ENCODE assay signal across 19 cellular contexts in the genomic region with DNA sequence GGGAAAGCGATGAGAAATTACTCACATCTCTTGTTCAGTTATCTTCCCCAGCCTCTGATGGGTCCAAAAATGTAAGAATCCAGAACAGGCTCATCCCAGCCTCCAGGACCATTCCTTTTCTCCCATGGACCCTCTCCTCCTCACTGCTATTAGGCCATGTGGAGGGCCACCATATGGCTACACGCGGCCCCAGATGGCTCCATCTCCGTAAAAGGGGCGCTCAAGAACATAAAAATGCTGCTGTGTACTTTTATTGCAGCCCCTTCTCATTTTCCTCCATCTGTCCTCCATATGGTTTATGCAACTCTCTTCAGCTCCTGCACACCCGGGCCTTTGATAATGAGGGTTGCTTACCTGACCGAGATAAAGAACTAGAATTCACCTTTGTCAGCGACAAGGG.
"Had no signal": no experiment of that assay in that cellular context is flagged by ENCODE, and none has a peak within 500 bp of the region (broad histone marks: within the 10 kb centered on the region; RNA-seq: fewer than 3 reads in every experiment).

No MANE protein-coding gene starts in this region.

- ATAC-seq: activated T-cell treated with anti-CD3 and anti-CD28 coated beads, Interleukin-2, amount 50 U/mL, for 72 hours; effector memory CD8-positive, alpha-beta T cell; natural killer cell; pancreas; stimulated activated effector memory CD8-positive, alpha-beta T cell treated with anti-CD3 and anti-CD28 coated beads, Interleukin-12 subunit alpha, Interleukin-12 subunit beta, amount 100 ng/mL, for 72 hours had no signal

- H3K27ac ChIP-seq: ascending aorta, lower lobe of right lung, neutrophil, sigmoid colon, stomach, thoracic aorta had no signal

- DNase-seq: activated CD4-positive, alpha-beta T cell treated with anti-CD3 and anti-CD28 coated beads for 1 hour; activated CD4-positive, alpha-beta T cell treated with anti-CD3 and anti-CD28 coated beads, Interleukin-2, amount 50 U/mL, for 4 hours; activated effector memory CD4-positive, alpha-beta T cell treated with anti-CD3 and anti-CD28 coated beads, Interleukin-2, amount 50 U/mL, for 16 hours; activated naive CD4-positive, alpha-beta T cell treated with anti-CD3 and anti-CD28 coated beads, Interleukin-2, amount 50 U/mL, for 16 hours; activated T-cell treated with anti-CD3 and anti-CD28 coated beads, Interleukin-2, amount 50 U/mL, for 72 hours; dermis blood vessel endothelial cell; effector memory CD8-positive, alpha-beta T cell; foreskin fibroblast; hippocampal formation; lower lobe of right lung; natural killer cell; pancreas; sigmoid colon; stimulated activated CD4-positive, alpha-beta T cell treated with anti-CD3 and anti-CD28 coated beads, Interleukin-4, amount 100 ng/mL, for 24 hours; stomach had no signal
